1 cellular context compared by ENCODE assay signal in the genomic region with DNA sequence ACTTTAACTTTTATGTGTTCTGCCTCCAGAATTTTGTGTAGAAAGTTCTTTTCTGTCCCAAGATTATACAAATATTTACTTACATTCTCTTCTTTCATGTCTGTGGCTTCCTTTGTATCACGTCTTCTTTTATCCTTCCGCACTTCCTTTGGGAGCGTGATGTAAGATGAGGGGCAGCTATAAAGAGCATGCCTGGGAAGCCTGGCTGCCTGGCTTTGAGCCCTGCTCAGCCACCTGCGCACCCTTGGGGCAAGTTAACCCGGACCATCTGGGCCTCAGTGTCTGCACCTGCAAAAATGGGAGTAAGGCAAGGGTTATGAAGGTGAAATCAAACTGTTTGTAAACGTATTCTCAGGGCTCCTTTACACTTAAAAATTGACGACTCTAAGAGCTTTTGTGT.
TF ChIP-seq lines count a peak whose summit lies in the region.

No MANE protein-coding gene starts in this region.

TF ChIP-seq in WTC11, 78 proteins besides CTCF, POLR2A, EP300 and RAD21:
- TF ChIP-seq, protein P1, sequence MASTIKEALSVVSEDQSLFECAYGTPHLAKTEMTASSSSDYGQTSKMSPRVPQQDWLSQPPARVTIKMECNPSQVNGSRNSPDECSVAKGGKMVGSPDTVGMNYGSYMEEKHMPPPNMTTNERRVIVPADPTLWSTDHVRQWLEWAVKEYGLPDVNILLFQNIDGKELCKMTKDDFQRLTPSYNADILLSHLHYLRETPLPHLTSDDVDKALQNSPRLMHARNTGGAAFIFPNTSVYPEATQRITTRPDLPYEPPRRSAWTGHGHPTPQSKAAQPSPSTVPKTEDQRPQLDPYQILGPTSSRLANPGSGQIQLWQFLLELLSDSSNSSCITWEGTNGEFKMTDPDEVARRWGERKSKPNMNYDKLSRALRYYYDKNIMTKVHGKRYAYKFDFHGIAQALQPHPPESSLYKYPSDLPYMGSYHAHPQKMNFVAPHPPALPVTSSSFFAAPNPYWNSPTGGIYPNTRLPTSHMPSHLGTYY (CRISPR knock-in tag; IDR thresholded peaks at IDR 0.05): no peak
- TF ChIP-seq GTF2I (CRISPR knock-in tag; conservative IDR thresholded peaks at IDR 0.05): no peak
TF ChIP-seq in WTC11: peak in this region for 0.
